In the genomic region with DNA sequence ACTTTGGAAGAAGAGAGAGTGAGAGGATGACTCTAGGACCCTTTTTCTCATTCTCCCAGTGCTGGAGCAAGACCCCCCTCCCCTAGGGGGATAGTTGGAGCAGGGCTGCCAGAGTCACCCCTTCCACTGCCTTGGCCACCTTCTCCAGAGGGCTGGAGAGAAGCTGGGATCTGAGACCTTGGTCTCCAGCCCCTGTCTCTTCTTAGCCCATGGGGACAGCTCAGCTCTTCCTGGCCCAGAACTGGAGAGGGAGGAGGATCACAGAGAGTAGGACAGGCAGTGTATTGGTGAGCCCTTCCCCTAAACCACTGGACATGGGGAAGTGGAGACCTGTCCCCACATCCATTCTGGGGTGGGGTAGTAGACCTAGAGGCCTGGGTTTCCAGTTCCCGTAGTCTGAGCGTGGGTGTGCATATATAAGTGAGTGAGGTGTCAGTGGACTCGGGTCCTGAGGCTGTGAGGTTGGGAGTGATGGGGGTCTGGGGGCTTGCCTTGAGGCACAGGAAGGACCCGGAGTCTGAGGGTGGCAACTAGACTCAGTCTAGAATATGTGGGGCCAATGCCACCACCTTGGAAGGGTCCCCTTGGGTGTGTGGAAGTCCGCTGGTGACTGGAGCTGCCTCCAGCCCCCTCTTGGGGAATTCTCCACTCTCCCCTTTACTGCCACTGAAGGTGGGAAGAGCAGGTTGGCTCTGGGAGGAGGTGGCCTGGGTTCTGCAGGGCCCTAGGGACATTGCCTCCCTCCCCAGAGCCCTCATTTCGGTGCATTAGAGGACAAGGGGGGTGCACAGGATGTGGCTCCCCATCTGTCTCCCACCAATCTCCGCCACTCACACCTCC, we compare ENCODE assay signal across 9 cellular contexts. TPM values are rescaled to one million over a fixed set of nuclear protein-coding genes. Genes with fewer than 3 reads are reported as not detected.
DNase-seq lines count a peak whose midpoint lies in the region; ATAC-seq and TF ChIP-seq lines count a peak whose summit lies in the region.
"Had no signal": no experiment of that assay in that cellular context is flagged by ENCODE, and none has a peak within 500 bp of the region (broad histone marks: within the 10 kb centered on the region; RNA-seq: fewer than 3 reads in every experiment).

No MANE protein-coding gene starts in this region.

- no peak for TF ChIP-seq POLR2A in Peyer's patch (IDR thresholded peaks at IDR 0.05)

- TF ChIP-seq CTCF in AG09309 (IDR thresholded peaks at IDR 0.05; ENCODE audit: control insufficient read depth, insufficient read depth, low read depth, low read length, missing control alignments), result no peak
- no peak for TF ChIP-seq CTCF in Peyer's patch (IDR thresholded peaks at IDR 0.05)
- no peak for TF ChIP-seq CTCF in nephron (IDR thresholded peaks at IDR 0.05; ENCODE audit: unreplicated experiment in 3 of 3)

- H3K27ac Mint-ChIP-seq in nephron, result peak overlapping the region; percentile 86 to 99 (median 90)

- H3K4me3 ChIP-seq in AG09309 (ENCODE audit: control insufficient read depth, low read depth, low read length) (peak overlapping the region; percentile 47), Peyer's patch (peak overlapping the region; percentile 35 to 90 (median 72)), endocrine pancreas (ENCODE audit: control insufficient read depth, insufficient read depth, low read length) (no peak overlapping the region)

- H3K27me3 Mint-ChIP-seq in nephron (ENCODE audit: low read depth), result no peaks in the 10 kb centered on the region

- no peak for DNase-seq in AG09309 (ENCODE audit: low read depth)
- DNase-seq in Peyer's patch, result no peak
- DNase-seq in inferior parietal cortex (ENCODE audit: extremely low spot score), result no peak
- no peak for DNase-seq in globus pallidus (ENCODE audit: low spot score)
- DNase-seq in RKO (ENCODE audit: low spot score), result no peak

- peaks cover 0 to 15% (median 0%) of the 10 kb centered on the region in 3 donors for H3K36me3 ChIP-seq in Peyer's patch
- H3K36me3 ChIP-seq in endocrine pancreas (ENCODE audit: control insufficient read depth, insufficient read depth, low read length), result no peaks in the 10 kb centered on the region

- peak overlapping the region; percentile 84 to 96 (median 94) for H3K27ac ChIP-seq in Peyer's patch

- H3K9me3 ChIP-seq in Peyer's patch, result no peaks in the 10 kb centered on the region
- no peaks in the 10 kb centered on the region for H3K9me3 ChIP-seq in endocrine pancreas (ENCODE audit: control insufficient read depth, low read length)

- H3K4me1 ChIP-seq in Peyer's patch (peaks cover 3 to 68% (median 40%) of the 10 kb centered on the region in 4 donors), endocrine pancreas (ENCODE audit: control insufficient read depth, insufficient read depth, low read length) (peaks cover 5% of the 10 kb centered on the region)

- peaks cover 63% of the 10 kb centered on the region for H3K4me1 Mint-ChIP-seq in nephron

- no peaks in the 10 kb centered on the region for H3K27me3 ChIP-seq in Peyer's patch
- no peaks in the 10 kb centered on the region for H3K27me3 ChIP-seq in endocrine pancreas (ENCODE audit: control insufficient read depth, insufficient read depth, low read length)

- H3K9me3 Mint-ChIP-seq in nephron, result no peaks in the 10 kb centered on the region

- peaks cover 15% of the 10 kb centered on the region for H3K36me3 Mint-ChIP-seq in nephron (ENCODE audit: low read depth)

- no peak for ATAC-seq in GM21619 (IDR thresholded peaks at IDR 0.05; ENCODE audit: unreplicated experiment)

- peak overlapping the region; percentile 49 for H3K9ac ChIP-seq in endocrine pancreas (ENCODE audit: control insufficient read depth, insufficient read depth, low read length)

- peak overlapping the region; percentile 95 to 98 (median 97) for H3K4me3 Mint-ChIP-seq in nephron

RNA-seq across cellular contexts. Expression of gene GJD3, which starts 20.0 kb away (rescaled TPM):
- 1 to 10 TPM in 1 of 4 donors, not detected in 3; 1.6 TPM for total RNA-seq in Peyer's patch
- total RNA-seq: M059J had no signal

RNA-seq across cellular contexts. Expression of gene RARA, which starts 35.6 kb away (rescaled TPM):
- total RNA-seq in Peyer's patch, result 10 to 100 TPM; 46.2 to 93.3 (median 72.1) TPM

RNA-seq across cellular contexts. Expression of gene CDC6, which starts 56.9 kb away (rescaled TPM):
- 10 to 100 TPM in 1 of 4 donors, 1 to 10 TPM in 3; 2.5 to 21.5 (median 3.4) TPM for total RNA-seq in Peyer's patch
